In the genomic region with DNA sequence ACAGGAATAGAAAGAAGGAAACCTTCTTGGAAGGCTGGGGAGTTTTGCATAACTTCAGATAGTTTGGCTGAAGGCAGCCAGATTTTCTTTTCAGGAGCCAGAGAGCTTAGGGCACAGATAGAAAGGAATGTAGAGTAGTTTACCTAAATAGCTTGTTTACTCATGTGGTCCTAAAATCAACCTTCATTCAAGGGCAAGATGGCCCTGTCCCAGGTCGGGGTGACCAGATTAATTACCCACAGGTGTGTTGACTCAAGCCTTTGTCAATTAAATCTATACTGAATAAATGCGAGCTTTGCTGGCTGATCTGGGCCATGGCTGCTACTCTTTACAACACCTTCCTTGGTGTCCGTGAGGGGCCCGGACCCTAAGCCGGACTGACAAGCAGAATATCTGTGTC, we compare ENCODE assay signal across 29 cellular contexts.
"Had no signal": no experiment of that assay in that cellular context is flagged by ENCODE, and none has a peak within 500 bp of the region (broad histone marks: within the 10 kb centered on the region; RNA-seq: fewer than 3 reads in every experiment).

No MANE protein-coding gene starts in this region.

- H3K9me3 ChIP-seq: colonic mucosa, esophagus squamous epithelium, gastrocnemius medialis, heart right ventricle, left lung, lower lobe of right lung, mucosa of descending colon had no signal

- H3K36me3 ChIP-seq: colonic mucosa, esophagus squamous epithelium, gastrocnemius medialis, heart right ventricle, left lung, lower lobe of right lung had no signal

- H3K9me3 Mint-ChIP-seq: dendritic cell treated with granulocyte-macrophage colony-stimulating factor and Interleukin-4, amounts not matched to agents 40 ng/mL and 50 ng/mL, for 4 days; endodermal cell; mesothelial cell of epicardium; naive B cell had no signal

- DNase-seq: colonic mucosa; cortex of kidney; effector CD8-positive, alpha-beta T cell; effector memory CD8-positive, alpha-beta T cell; endodermal cell; erythroblast; esophagus squamous epithelium; foreskin fibroblast; foreskin melanocyte; gastrocnemius medialis; glutamatergic neuron; head of caudate nucleus; heart right ventricle; hippocampal formation; immature natural killer cell; islet precursor cell; kidney; kidney glomerular epithelial cell; left ventricle myocardium superior; lower lobe of right lung; mesenchymal stem cell; mucosa of descending colon; naive B cell; naive thymus-derived CD8-positive, alpha-beta T cell had no signal

- H3K4me1 ChIP-seq: colonic mucosa, esophagus squamous epithelium, gastrocnemius medialis, heart right ventricle, left lung, lower lobe of right lung had no signal

- H3K27ac ChIP-seq: colonic mucosa, epithelial cell of prostate, esophagus squamous epithelium, gastrocnemius medialis, heart right ventricle, left lung, lower lobe of right lung had no signal

- H3K27ac Mint-ChIP-seq: dendritic cell treated with granulocyte-macrophage colony-stimulating factor and Interleukin-4, amounts not matched to agents 40 ng/mL and 50 ng/mL, for 4 days; effector memory CD8-positive, alpha-beta T cell; endodermal cell; immature natural killer cell; mesothelial cell of epicardium; naive B cell; naive thymus-derived CD8-positive, alpha-beta T cell had no signal

- H3K4me3 Mint-ChIP-seq: dendritic cell treated with granulocyte-macrophage colony-stimulating factor and Interleukin-4, amounts not matched to agents 40 ng/mL and 50 ng/mL, for 4 days; effector memory CD8-positive, alpha-beta T cell; endodermal cell; immature natural killer cell; mesothelial cell of epicardium; naive B cell; naive thymus-derived CD8-positive, alpha-beta T cell had no signal

- H3K27me3 Mint-ChIP-seq: dendritic cell treated with granulocyte-macrophage colony-stimulating factor and Interleukin-4, amounts not matched to agents 40 ng/mL and 50 ng/mL, for 4 days; effector memory CD8-positive, alpha-beta T cell; naive B cell had no signal

- ATAC-seq: effector memory CD8-positive, alpha-beta T cell; esophagus mucosa; gastrocnemius medialis; heart right ventricle; left lung; left ventricle myocardium superior; lower lobe of right lung; mucosa of descending colon; naive thymus-derived CD8-positive, alpha-beta T cell had no signal

- H3K27me3 ChIP-seq: colonic mucosa, esophagus squamous epithelium, gastrocnemius medialis, heart right ventricle, left lung had no signal

- H3K36me3 Mint-ChIP-seq: immature natural killer cell; mesothelial cell of epicardium; naive B cell; naive thymus-derived CD8-positive, alpha-beta T cell had no signal

- H3K4me1 Mint-ChIP-seq: endodermal cell; immature natural killer cell; mesothelial cell of epicardium; naive thymus-derived CD8-positive, alpha-beta T cell had no signal

- H3K4me3 ChIP-seq: colonic mucosa, esophagus squamous epithelium, gastrocnemius medialis, heart right ventricle, left lung, lower lobe of right lung, mucosa of descending colon had no signal
